ENCODE assay signal across 1 cellular context in the genomic region with DNA sequence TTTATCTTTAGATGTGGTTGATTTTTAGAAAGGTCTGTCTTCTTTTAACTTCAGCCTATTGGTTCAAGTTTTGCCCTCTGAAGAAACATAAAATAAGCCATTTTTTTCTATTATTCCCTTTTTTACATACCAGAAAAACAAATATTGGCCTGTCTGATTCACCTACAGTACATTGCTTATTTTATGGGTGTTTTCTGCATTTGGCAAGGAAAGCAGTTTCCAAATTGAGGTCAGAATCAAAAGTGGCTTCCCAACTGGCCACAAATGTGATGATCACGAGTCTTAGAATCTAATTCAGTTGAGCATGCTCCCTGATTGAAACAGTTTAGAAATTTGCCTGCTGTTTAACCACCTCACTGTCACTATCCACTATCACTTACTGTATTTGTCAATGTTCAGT.
TF ChIP-seq lines count a peak whose summit lies in the region.

No MANE protein-coding gene starts in this region.

TF ChIP-seq in GM23338, 12 proteins besides CTCF, POLR2A, EP300 and RAD21 (continued from another document):
- TF ChIP-seq, protein P1, sequence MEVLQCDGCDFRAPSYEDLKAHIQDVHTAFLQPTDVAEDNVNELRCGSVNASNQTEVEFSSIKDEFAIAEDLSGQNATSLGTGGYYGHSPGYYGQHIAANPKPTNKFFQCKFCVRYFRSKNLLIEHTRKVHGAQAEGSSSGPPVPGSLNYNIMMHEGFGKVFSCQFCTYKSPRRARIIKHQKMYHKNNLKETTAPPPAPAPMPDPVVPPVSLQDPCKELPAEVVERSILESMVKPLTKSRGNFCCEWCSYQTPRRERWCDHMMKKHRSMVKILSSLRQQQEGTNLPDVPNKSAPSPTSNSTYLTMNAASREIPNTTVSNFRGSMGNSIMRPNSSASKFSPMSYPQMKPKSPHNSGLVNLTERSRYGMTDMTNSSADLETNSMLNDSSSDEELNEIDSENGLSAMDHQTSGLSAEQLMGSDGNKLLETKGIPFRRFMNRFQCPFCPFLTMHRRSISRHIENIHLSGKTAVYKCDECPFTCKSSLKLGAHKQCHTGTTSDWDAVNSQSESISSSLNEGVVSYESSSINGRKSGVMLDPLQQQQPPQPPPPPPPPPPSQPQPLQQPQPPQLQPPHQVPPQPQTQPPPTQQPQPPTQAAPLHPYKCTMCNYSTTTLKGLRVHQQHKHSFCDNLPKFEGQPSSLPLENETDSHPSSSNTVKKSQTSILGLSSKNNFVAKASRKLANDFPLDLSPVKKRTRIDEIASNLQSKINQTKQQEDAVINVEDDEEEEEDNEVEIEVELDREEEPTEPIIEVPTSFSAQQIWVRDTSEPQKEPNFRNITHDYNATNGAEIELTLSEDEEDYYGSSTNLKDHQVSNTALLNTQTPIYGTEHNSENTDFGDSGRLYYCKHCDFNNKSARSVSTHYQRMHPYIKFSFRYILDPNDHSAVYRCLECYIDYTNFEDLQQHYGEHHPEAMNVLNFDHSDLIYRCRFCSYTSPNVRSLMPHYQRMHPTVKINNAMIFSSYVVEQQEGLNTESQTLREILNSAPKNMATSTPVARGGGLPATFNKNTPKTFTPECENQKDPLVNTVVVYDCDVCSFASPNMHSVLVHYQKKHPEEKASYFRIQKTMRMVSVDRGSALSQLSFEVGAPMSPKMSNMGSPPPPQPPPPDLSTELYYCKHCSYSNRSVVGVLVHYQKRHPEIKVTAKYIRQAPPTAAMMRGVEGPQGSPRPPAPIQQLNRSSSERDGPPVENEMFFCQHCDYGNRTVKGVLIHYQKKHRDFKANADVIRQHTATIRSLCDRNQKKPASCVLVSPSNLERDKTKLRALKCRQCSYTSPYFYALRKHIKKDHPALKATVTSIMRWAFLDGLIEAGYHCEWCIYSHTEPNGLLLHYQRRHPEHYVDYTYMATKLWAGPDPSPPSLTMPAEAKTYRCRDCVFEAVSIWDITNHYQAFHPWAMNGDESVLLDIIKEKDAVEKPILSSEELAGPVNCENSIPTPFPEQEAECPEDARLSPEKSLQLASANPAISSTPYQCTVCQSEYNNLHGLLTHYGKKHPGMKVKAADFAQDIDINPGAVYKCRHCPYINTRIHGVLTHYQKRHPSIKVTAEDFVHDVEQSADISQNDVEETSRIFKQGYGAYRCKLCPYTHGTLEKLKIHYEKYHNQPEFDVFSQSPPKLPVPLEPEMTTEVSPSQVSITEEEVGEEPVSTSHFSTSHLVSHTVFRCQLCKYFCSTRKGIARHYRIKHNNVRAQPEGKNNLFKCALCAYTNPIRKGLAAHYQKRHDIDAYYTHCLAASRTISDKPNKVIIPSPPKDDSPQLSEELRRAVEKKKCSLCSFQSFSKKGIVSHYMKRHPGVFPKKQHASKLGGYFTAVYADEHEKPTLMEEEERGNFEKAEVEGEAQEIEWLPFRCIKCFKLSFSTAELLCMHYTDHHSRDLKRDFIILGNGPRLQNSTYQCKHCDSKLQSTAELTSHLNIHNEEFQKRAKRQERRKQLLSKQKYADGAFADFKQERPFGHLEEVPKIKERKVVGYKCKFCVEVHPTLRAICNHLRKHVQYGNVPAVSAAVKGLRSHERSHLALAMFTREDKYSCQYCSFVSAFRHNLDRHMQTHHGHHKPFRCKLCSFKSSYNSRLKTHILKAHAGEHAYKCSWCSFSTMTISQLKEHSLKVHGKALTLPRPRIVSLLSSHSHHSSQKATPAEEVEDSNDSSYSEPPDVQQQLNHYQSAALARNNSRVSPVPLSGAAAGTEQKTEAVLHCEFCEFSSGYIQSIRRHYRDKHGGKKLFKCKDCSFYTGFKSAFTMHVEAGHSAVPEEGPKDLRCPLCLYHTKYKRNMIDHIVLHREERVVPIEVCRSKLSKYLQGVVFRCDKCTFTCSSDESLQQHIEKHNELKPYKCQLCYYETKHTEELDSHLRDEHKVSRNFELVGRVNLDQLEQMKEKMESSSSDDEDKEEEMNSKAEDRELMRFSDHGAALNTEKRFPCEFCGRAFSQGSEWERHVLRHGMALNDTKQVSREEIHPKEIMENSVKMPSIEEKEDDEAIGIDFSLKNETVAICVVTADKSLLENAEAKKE (CRISPR knock-in tag; IDR thresholded peaks at IDR 0.05), result no peak
- TF ChIP-seq NANOG (IDR thresholded peaks at IDR 0.05; ENCODE audit: borderline replicate concordance), result no peak
